10 cellular contexts compared by ENCODE assay signal in genomic region chr20:1434571-1435336, GRCh38. TPM values are rescaled to one million over a fixed set of nuclear protein-coding genes. Genes with fewer than 3 reads are reported as not detected.
DNase-seq lines count a peak whose midpoint lies in the region; ATAC-seq, FAIRE-seq and TF ChIP-seq lines count a peak whose summit lies in the region.
"Had no signal": no experiment of that assay in that cellular context is flagged by ENCODE, and none has a peak within 500 bp of the region (broad histone marks: within the 10 kb centered on the region; RNA-seq: fewer than 3 reads in every experiment).

No MANE protein-coding gene starts in this region.

- FAIRE-seq in RCC 7860 (lab: Jason Lieb, UNC): peak; percentile 87

- H3K4me1 ChIP-seq in CD8-positive, alpha-beta memory T cell (ENCODE audit: insufficient read depth, low read length): peaks cover 12% of the 10 kb centered on the region
- H3K4me1 ChIP-seq in lower lobe of right lung (peaks cover 11% of the 10 kb centered on the region), aorta (ENCODE audit: control insufficient read depth in 1 of 2, insufficient read depth in 2 of 2, low read length in 2 of 2) (no peaks in the 10 kb centered on the region)

- CTCF ChIA-PET in CD8-positive, alpha-beta memory T cell (lab: Charles Lee): interaction anchor here (0.7 to 5.3 kb wide), 7 partner anchors 9 to 122 kb away, joined by 3 to 27 read pairs (median 3); partner anchors contain the start of gene NSFL1C
- CTCF ChIA-PET in activated naive CD4-positive, alpha-beta T cell treated with anti-CD3 and anti-CD28 coated beads for 36 hours (lab: Charles Lee): interaction anchor here (0.6 to 1.5 kb wide), 7 partner anchors 31 to 124 kb away, joined by 3 to 8 read pairs (median 4); no protein-coding TSS in a partner anchor

- peak; percentile 41 to 78 (median 60) for DNase-seq in CD8-positive, alpha-beta memory T cell
- DNase-seq in GM19240 (ENCODE audit: insufficient read length, low spot score): peak; percentile 30
- DNase-seq in RCC 7860 (ENCODE audit: low spot score): peak; percentile 66
- DNase-seq in activated naive CD4-positive, alpha-beta T cell treated with anti-CD3 and anti-CD28 coated beads for 36 hours: peak; percentile 86
- DNase-seq in lower lobe of right lung: no peak
- peak in 1 of 2 donors; percentile 53 for DNase-seq in aorta
- no peak for DNase-seq in SHP77 treated with DMSO at 0.1 percent for 48 hours (lab: John Stamatoyannopoulos, UW)

- peak overlapping the region in 4 of 8 donors; percentile 35 to 66 (median 56) for H3K27ac Mint-ChIP-seq in CD8-positive, alpha-beta memory T cell
- peak overlapping the region; percentile 36 for H3K27ac Mint-ChIP-seq in activated naive CD4-positive, alpha-beta T cell treated with anti-CD3 and anti-CD28 coated beads for 36 hours

- H3K27me3 ChIP-seq in CD8-positive, alpha-beta memory T cell (ENCODE audit: insufficient read depth, low read length, poor library complexity, severe bottlenecking): no peaks in the 10 kb centered on the region
- H3K27me3 ChIP-seq in lower lobe of right lung (ENCODE audit: low read depth) (no peaks in the 10 kb centered on the region), aorta (ENCODE audit: control insufficient read depth in 1 of 2, insufficient read depth in 2 of 2, low read length in 1 of 2) (no peaks in the 10 kb centered on the region)

- H3K4me3 Mint-ChIP-seq in CD8-positive, alpha-beta memory T cell: peak overlapping the region in 4 of 7 donors; percentile 7 to 34 (median 16)
- no peak overlapping the region for H3K4me3 Mint-ChIP-seq in activated naive CD4-positive, alpha-beta T cell treated with anti-CD3 and anti-CD28 coated beads for 36 hours
- H3K4me3 Mint-ChIP-seq: neural crest cell had no signal

- H3K27ac ChIP-seq in CD8-positive, alpha-beta memory T cell (ENCODE audit: low read depth, low read length): no peak overlapping the region
- H3K27ac ChIP-seq in lower lobe of right lung: no peak overlapping the region
- H3K27ac ChIP-seq in aorta (ENCODE audit: low read depth in 1 of 2, low read length in 2 of 2): no peak overlapping the region
- H3K27ac ChIP-seq: PC-9 had no signal

- intact Hi-C loops in activated naive CD4-positive, alpha-beta T cell treated with anti-CD3 and anti-CD28 coated beads for 36 hours (cut with micrococcal nuclease): loop anchor here (1.0 kb wide), 2 partner anchors 41 to 109 kb away; partner anchors contain the start of gene FKBP1A
- intact Hi-C loops in lower lobe of right lung (cut with DNase I) (loop anchor here (5.0 kb wide), 1 partner anchor 122 kb away; no protein-coding TSS in a partner anchor), aorta (cut with DNase I) (no loop called here)

- no peaks in the 10 kb centered on the region for H3K9me3 Mint-ChIP-seq in CD8-positive, alpha-beta memory T cell
- H3K9me3 Mint-ChIP-seq in activated naive CD4-positive, alpha-beta T cell treated with anti-CD3 and anti-CD28 coated beads for 36 hours: peaks cover 2% of the 10 kb centered on the region
- H3K9me3 Mint-ChIP-seq: neural crest cell had no signal

- POLR2A ChIA-PET in CD8-positive, alpha-beta memory T cell (lab: Charles Lee): interaction anchor here (0.6 kb wide), 1 partner anchor 59 kb away, joined by 6 read pairs; no protein-coding TSS in a partner anchor

- peaks cover 18 to 24% (median 24%) of the 10 kb centered on the region in 3 donors for H3K4me1 Mint-ChIP-seq in CD8-positive, alpha-beta memory T cell
- H3K4me1 Mint-ChIP-seq in activated naive CD4-positive, alpha-beta T cell treated with anti-CD3 and anti-CD28 coated beads for 36 hours (ENCODE audit: low read depth): peaks cover 24% of the 10 kb centered on the region

- 82 to 84% methylated on average over 2 of the region's 2 CpGs for WGBS in aorta, 2 donors

- peaks cover 0 to 3% (median 0%) of the 10 kb centered on the region in 3 donors for H3K36me3 Mint-ChIP-seq in CD8-positive, alpha-beta memory T cell
- H3K36me3 Mint-ChIP-seq in activated naive CD4-positive, alpha-beta T cell treated with anti-CD3 and anti-CD28 coated beads for 36 hours (ENCODE audit: low read depth): peaks cover 6% of the 10 kb centered on the region

- TF ChIP-seq CTCF in lower lobe of right lung (IDR thresholded peaks at IDR 0.05): no peak

- no peaks in the 10 kb centered on the region for H3K36me3 ChIP-seq in CD8-positive, alpha-beta memory T cell (ENCODE audit: insufficient read depth, low read length)
- peaks cover under 1% of the 10 kb centered on the region for H3K36me3 ChIP-seq in lower lobe of right lung
- no peaks in the 10 kb centered on the region for H3K36me3 ChIP-seq in aorta (ENCODE audit: control insufficient read depth in 1 of 2, insufficient read depth in 2 of 2, low read length in 1 of 2)

- peaks cover 14 to 16% of the 10 kb centered on the region in 2 donors for H3K27me3 Mint-ChIP-seq in CD8-positive, alpha-beta memory T cell
- no peaks in the 10 kb centered on the region for H3K27me3 Mint-ChIP-seq in activated naive CD4-positive, alpha-beta T cell treated with anti-CD3 and anti-CD28 coated beads for 36 hours (ENCODE audit: low read depth)

- peak; percentile 82 for ATAC-seq in HG03280 (IDR thresholded peaks at IDR 0.05; ENCODE audit: unreplicated experiment)
- ATAC-seq in lower lobe of right lung: peak; percentile 76 to 78
- ATAC-seq in aorta (ENCODE audit: low FRiP score): peak; percentile 48

- H3K9me3 ChIP-seq in CD8-positive, alpha-beta memory T cell (ENCODE audit: low read length): no peaks in the 10 kb centered on the region
- H3K9me3 ChIP-seq in lower lobe of right lung: no peaks in the 10 kb centered on the region
- H3K9me3 ChIP-seq in aorta (ENCODE audit: control insufficient read depth, low read length): no peaks in the 10 kb centered on the region

- H3K4me3 ChIP-seq in CD8-positive, alpha-beta memory T cell (ENCODE audit: low read length): no peak overlapping the region
- H3K4me3 ChIP-seq in lower lobe of right lung (no peak overlapping the region), aorta (ENCODE audit: low read length in 2 of 2) (no peak overlapping the region)
- H3K4me3 ChIP-seq: PC-9 had no signal

RNA-seq across cellular contexts. Expression of gene NSFL1C, which starts 31.9 kb away (rescaled TPM):
- 100 to 1,000 TPM; 103 to 107 TPM for total RNA-seq in CD8-positive, alpha-beta memory T cell
- 78.8 TPM for polyA plus RNA-seq in CD8-positive, alpha-beta memory T cell
- 10 to 100 TPM; 80.4 to 84.1 TPM for total RNA-seq in activated naive CD4-positive, alpha-beta T cell treated with anti-CD3 and anti-CD28 coated beads for 36 hours
- total RNA-seq in lower lobe of right lung (73.8 TPM), aorta (10 to 100 TPM; 61.3 to 71.3 TPM)
- polyA plus RNA-seq in aorta: 10 to 100 TPM; 35.6 to 59.7 TPM

RNA-seq across cellular contexts. Expression of gene FKBP1A, which starts 41.9 kb away (rescaled TPM):
- 100 to 1,000 TPM; 274 TPM for total RNA-seq in CD8-positive, alpha-beta memory T cell
- polyA plus RNA-seq in CD8-positive, alpha-beta memory T cell: 43.1 TPM
- 100 to 1,000 TPM; 232 to 237 TPM for total RNA-seq in activated naive CD4-positive, alpha-beta T cell treated with anti-CD3 and anti-CD28 coated beads for 36 hours
- total RNA-seq in lower lobe of right lung (291 TPM), aorta (100 to 1,000 TPM; 249 to 273 TPM)
- polyA plus RNA-seq in aorta: 100 to 1,000 TPM; 105 to 202 TPM

RNA-seq across cellular contexts. Expression of gene SIRPB2, which starts 56.5 kb away (rescaled TPM):
- not detected for total RNA-seq in CD8-positive, alpha-beta memory T cell
- not detected for polyA plus RNA-seq in CD8-positive, alpha-beta memory T cell
- total RNA-seq in activated naive CD4-positive, alpha-beta T cell treated with anti-CD3 and anti-CD28 coated beads for 36 hours: not detected
- total RNA-seq in lower lobe of right lung (32.2 TPM), aorta (10 to 100 TPM; 12.9 to 27.3 TPM)
- 1 to 10 TPM in 1 of 2 donors, under 1 TPM in 1; 1.00 to 4.1 TPM for polyA plus RNA-seq in aorta
- total RNA-seq: neural crest cell had no signal

Comparison
In these comparisons a context has a peak if more than half of its experiments do, and no peak if none do; other contexts are left out.
1. DNase-seq: peak in CD8-positive, alpha-beta memory T cell (5 of 5), GM19240 (single experiment), RCC 7860 (single experiment) and activated naive CD4-positive, alpha-beta T cell treated with anti-CD3 and anti-CD28 coated beads for 36 hours (single experiment); none in lower lobe of right lung (single experiment) and SHP77 treated with DMSO at 0.1 percent for 48 hours (single experiment).
2. RNA of gene SIRPB2, which starts 56.5 kb away (total RNA-seq): 32.2 TPM in lower lobe of right lung (single experiment) and 12.9 to 27.3 TPM in aorta; not detected in CD8-positive, alpha-beta memory T cell and not detected in activated naive CD4-positive, alpha-beta T cell treated with anti-CD3 and anti-CD28 coated beads for 36 hours; every median in the first group is over 10 times any median in the second.
3. intact Hi-C loops: an anchor here in activated naive CD4-positive, alpha-beta T cell treated with anti-CD3 and anti-CD28 coated beads for 36 hours (1.0 kb wide) and lower lobe of right lung (5.0 kb wide); none called in aorta.
4. Peak in every context shown above with its lines, with median percentiles within 50 percentile points of each other: ATAC-seq.